In genomic region chr4:168674077-168674747, GRCh38 we compare ENCODE assay signal across 20 cellular contexts.
DNase-seq lines count a peak whose midpoint lies in the region; FAIRE-seq and TF ChIP-seq lines count a peak whose summit lies in the region.
"Had no signal": no experiment of that assay in that cellular context is flagged by ENCODE, and none has a peak within 500 bp of the region (broad histone marks: within the 10 kb centered on the region; RNA-seq: fewer than 3 reads in every experiment).

No MANE protein-coding gene starts in this region.

- no peaks in the 10 kb centered on the region for H3K79me2 ChIP-seq in SK-N-SH (ENCODE audit: insufficient read depth)

- H2AFZ ChIP-seq in SK-N-SH (ENCODE audit: low read depth): no peak overlapping the region

- 88% methylated on average over 6 of the region's 6 CpGs for WGBS in SK-N-SH (ENCODE audit: low lambda C conversion rate)

- no peaks in the 10 kb centered on the region; a peak in 1 of 4 replicates for H3K4me1 ChIP-seq in SK-N-SH (ENCODE audit: control insufficient read depth in 1 of 2, insufficient read depth in 2 of 2, low read depth in 1 of 2, low read length in 1 of 2)
- H3K4me1 ChIP-seq: ascending aorta, foreskin keratinocyte had no signal

- TF ChIP-seq CTCF in choroid plexus epithelial cell (conservative IDR thresholded peaks at IDR 0.05; ENCODE audit: low read depth, low read length) (no peak), SK-N-SH (IDR thresholded peaks at IDR 0.05) (no peak)

- no peak for TF ChIP-seq RAD21 in SK-N-SH (IDR thresholded peaks at IDR 0.05; ENCODE audit: low read length)

- no peaks in the 10 kb centered on the region for H3K9me2 ChIP-seq in SK-N-SH

- POLR2A ChIA-PET in SK-N-SH (lab: Yijun Ruan, JAX): no interaction called here

- H3K9ac ChIP-seq in SK-N-SH: no peak overlapping the region

- H3K4me2 ChIP-seq in SK-N-SH: no peak overlapping the region

- no peaks in the 10 kb centered on the region for H3F3A ChIP-seq in SK-N-SH (replicated peaks; ENCODE audit: insufficient read depth)

- H3K36me3 ChIP-seq in SK-N-SH (replicated peaks in 1 of 2; ENCODE audit: control insufficient read depth in 1 of 2, insufficient read depth in 2 of 2, low read length in 1 of 2): peaks cover 0 to 4% of the 10 kb centered on the region in 2 experiments
- H3K36me3 ChIP-seq: ascending aorta, upper lobe of right lung had no signal

- peak; percentile 76 for FAIRE-seq in HTR-8/SVneo (lab: Jason Lieb, UNC)
- FAIRE-seq: colon had no signal

- H3K4me3 ChIP-seq in choroid plexus epithelial cell (ENCODE audit: low read depth, low read length) (no peak overlapping the region), skeletal muscle cell (ENCODE audit: low read depth, low read length) (no peak overlapping the region), SK-N-SH (ENCODE audit: low read depth in 2 of 2, low read length in 1 of 2) (no peak overlapping the region)
- H3K4me3 ChIP-seq: ascending aorta, upper lobe of right lung had no signal

- no peaks in the 10 kb centered on the region for H3K9me3 ChIP-seq in SK-N-SH
- H3K9me3 ChIP-seq: ascending aorta, upper lobe of right lung had no signal

- no peak overlapping the region for H3K27ac ChIP-seq in SK-N-SH (ENCODE audit: low read depth in 2 of 2, low read length in 1 of 2)
- H3K27ac ChIP-seq: ascending aorta, foreskin keratinocyte, upper lobe of right lung had no signal

- no peak for DNase-seq in HTR-8/SVneo (ENCODE audit: insufficient read length, low spot score)
- peak; percentile 98 for DNase-seq in choroid plexus epithelial cell (ENCODE audit: low read depth)
- DNase-seq in islet precursor cell: peak; percentile 90
- peak; percentile 48 for DNase-seq in skeletal muscle cell (ENCODE audit: low read depth)
- DNase-seq in DMS153 treated with DMSO at 0.1 percent for 48 hours (lab: John Stamatoyannopoulos, UW; ENCODE audit: unreplicated experiment): no peak
- no peak for DNase-seq in activated CD4-positive, alpha-beta T cell treated with anti-CD3 and anti-CD28 coated beads for 48 hours
- DNase-seq in NCI-H524 treated with DMSO at 0.1 percent for 48 hours (lab: John Stamatoyannopoulos, UW): no peak
- no peak for DNase-seq in SK-N-SH
- DNase-seq: activated CD4-positive, CD25-positive, alpha-beta regulatory T cell treated with anti-CD3 and anti-CD28 coated beads, Interleukin-2, amount 50 U/mL, for 72 hours; activated naive CD4-positive, alpha-beta T cell treated with anti-CD3 and anti-CD28 coated beads, Interleukin-2, amount 50 U/mL, for 16 hours; DMS79 treated with DMSO at 0.1 percent for 48 hours; foreskin keratinocyte; H7; Karpas-422; left cardiac atrium; NCI-H1105; NCI-H526 treated with DMSO at 0.1 percent for 48 hours; upper lobe of right lung had no signal

- H4K20me1 ChIP-seq in SK-N-SH (ENCODE audit: insufficient read depth): no peaks in the 10 kb centered on the region

- H3K27me3 ChIP-seq in SK-N-SH (ENCODE audit: insufficient read depth): no peaks in the 10 kb centered on the region
- H3K27me3 ChIP-seq: ascending aorta, foreskin keratinocyte, upper lobe of right lung had no signal

- CTCF ChIA-PET in SK-N-SH (lab: Yijun Ruan, JAX): interaction anchor here (1.1 to 1.8 kb wide), 4 partner anchors 8 to 88 kb away, joined by 3 to 4 read pairs (median 4); no protein-coding TSS in a partner anchor

- no peak for TF ChIP-seq EP300 in SK-N-SH (IDR thresholded peaks at IDR 0.05; ENCODE audit: borderline replicate concordance in 1 of 2, low read depth in 1 of 2, low read length in 1 of 2)

TF ChIP-seq in SK-N-SH, 30 proteins besides CTCF, POLR2A, EP300 and RAD21:
- no peak for TF ChIP-seq FOSL2 (IDR thresholded peaks at IDR 0.05; ENCODE audit: borderline replicate concordance, low read depth)
- no peak for TF ChIP-seq CHD2 (IDR thresholded peaks at IDR 0.05; ENCODE audit: low read length, partially characterized antibody)
- no peak for TF ChIP-seq MAX (IDR thresholded peaks at IDR 0.05; ENCODE audit: low read depth)

Comparison
In these comparisons a context has a peak if more than half of its experiments do, and no peak if none do; other contexts are left out.
1. DNase-seq: peak in choroid plexus epithelial cell (single experiment), islet precursor cell (single experiment) and skeletal muscle cell (single experiment); none in HTR-8/SVneo (single experiment), DMS153 treated with DMSO at 0.1 percent for 48 hours (single experiment), activated CD4-positive, alpha-beta T cell treated with anti-CD3 and anti-CD28 coated beads for 48 hours (single experiment), NCI-H524 treated with DMSO at 0.1 percent for 48 hours (single experiment) and SK-N-SH (single experiment).